ENCODE assay signal across 8 cellular contexts in the genomic region with DNA sequence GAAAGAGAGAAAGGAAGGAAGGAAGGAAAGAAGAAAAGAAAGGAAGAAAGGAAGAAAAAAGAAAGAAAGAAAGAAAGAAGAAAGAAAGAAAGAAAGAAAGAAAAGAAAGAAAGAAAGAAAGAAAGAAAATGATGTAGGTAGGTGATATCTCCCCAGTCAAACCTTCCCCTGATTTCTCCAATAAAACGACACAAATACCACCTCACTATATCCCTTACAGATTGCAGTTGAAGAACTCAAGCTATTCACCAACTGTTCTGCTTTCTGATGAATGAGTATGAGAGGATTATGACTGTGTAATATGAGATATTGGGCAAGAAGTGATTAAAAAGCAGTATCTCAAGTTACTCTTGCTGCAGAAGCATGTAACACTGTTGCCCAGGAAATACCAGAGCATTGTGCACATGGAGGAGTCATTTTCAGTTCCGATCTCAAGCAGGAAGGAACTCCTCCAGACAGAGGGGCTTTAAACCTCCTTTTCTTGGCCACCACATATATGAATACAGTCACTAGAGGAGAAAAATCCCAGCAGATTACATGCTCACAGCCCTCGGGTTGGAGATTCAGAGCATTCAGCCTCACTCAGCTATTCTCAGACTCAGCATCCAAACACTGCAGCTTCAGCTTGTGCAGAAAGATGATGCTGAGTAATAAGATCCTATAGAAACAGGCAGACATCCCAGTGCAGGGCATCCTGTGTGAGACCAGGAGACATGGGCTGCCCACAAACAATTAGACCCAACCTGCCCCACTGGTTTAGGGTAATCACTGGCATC.
DNase-seq lines count a peak whose midpoint lies in the region; ATAC-seq and TF ChIP-seq lines count a peak whose summit lies in the region.

No MANE protein-coding gene starts in this region.

- no peaks in the 10 kb centered on the region for H3K9me3 Mint-ChIP-seq in activated CD4-positive, alpha-beta T cell treated with anti-CD3 and anti-CD28 coated beads, Interleukin-2, amount 10 ng/mL, durations not matched to agents 7 days and 5 days

- H3K4me1 Mint-ChIP-seq in activated CD4-positive, alpha-beta T cell treated with anti-CD3 and anti-CD28 coated beads, Interleukin-2, amount 10 ng/mL, durations not matched to agents 7 days and 5 days = peaks cover 13% of the 10 kb centered on the region

- POLR2A ChIA-PET in activated CD4-positive, alpha-beta T cell treated with anti-CD3 and anti-CD28 coated beads, Interleukin-2, amount 10 ng/mL, durations not matched to agents 7 days and 5 days (lab: Charles Lee) = no interaction called here

- WGBS in esophagus, 2 donors = 5 to 13% methylated on average over 3 of the region's 3 CpGs

- H3K4me2 ChIP-seq in osteoblast (ENCODE audit: insufficient read depth, low read length) = peak overlapping the region; percentile 71

- peak overlapping the region; percentile 81 to 96 for H3K27ac ChIP-seq in esophagus (ENCODE audit: low read depth in 2 of 2, low read length in 1 of 2)
- H3K27ac ChIP-seq in osteoblast (ENCODE audit: low read depth, low read length) = peak overlapping the region; percentile 98

- no peak overlapping the region for H3K27ac Mint-ChIP-seq in activated CD4-positive, alpha-beta T cell treated with anti-CD3 and anti-CD28 coated beads, Interleukin-2, amount 10 ng/mL, durations not matched to agents 7 days and 5 days

- no peaks in the 10 kb centered on the region for H3K27me3 ChIP-seq in esophagus (ENCODE audit: control insufficient read depth in 1 of 2, insufficient read depth in 2 of 2, low read length in 2 of 2)
- no peaks in the 10 kb centered on the region for H3K27me3 ChIP-seq in osteoblast (ENCODE audit: insufficient read depth, low read length)

- DNase-seq in activated CD4-positive, alpha-beta T cell treated with anti-CD3 and anti-CD28 coated beads, Interleukin-2, amount 10 ng/mL, durations not matched to agents 7 days and 5 days = peak; percentile 18
- no peak for DNase-seq in activated CD4-positive, alpha-beta T cell treated with anti-CD3 and anti-CD28 coated beads, Interleukin-2, amount 50 U/mL, for 1 hour
- DNase-seq in osteoblast (ENCODE audit: insufficient read length, low spot score, missing footprints) = peak; percentile 81
- DNase-seq in DMS153 (lab: John Stamatoyannopoulos, UW) = no peak

- no peaks in the 10 kb centered on the region for H4K20me1 ChIP-seq in osteoblast (ENCODE audit: insufficient read depth, low read length)

- no peak for TF ChIP-seq CTCF in osteoblast (IDR thresholded peaks at IDR 0.05; ENCODE audit: extremely low read depth, low read depth, low read length)

- H3K4me3 Mint-ChIP-seq in activated CD4-positive, alpha-beta T cell treated with anti-CD3 and anti-CD28 coated beads, Interleukin-2, amount 10 ng/mL, durations not matched to agents 7 days and 5 days = peak overlapping the region; percentile 14

- no peak overlapping the region for H2AFZ ChIP-seq in osteoblast (ENCODE audit: low read length)

- H3K36me3 ChIP-seq in esophagus (ENCODE audit: control insufficient read depth in 2 of 2, insufficient read depth in 2 of 2, low read length in 1 of 2) (no peaks in the 10 kb centered on the region), osteoblast (ENCODE audit: insufficient read depth, low read length) (no peaks in the 10 kb centered on the region)

- ATAC-seq in HG03432 (IDR thresholded peaks at IDR 0.05; ENCODE audit: unreplicated experiment) (peak; percentile 50), SK-N-SH treated with all-trans-retinoic acid at 6 μM for 48 hours (peak; percentile 95), HG03039 (IDR thresholded peaks at IDR 0.05; ENCODE audit: unreplicated experiment) (no peak)

- H3K9me3 ChIP-seq in esophagus (ENCODE audit: control insufficient read depth in 2 of 2, insufficient read depth in 1 of 2, low read depth in 1 of 2, low read length in 1 of 2) (no peaks in the 10 kb centered on the region), osteoblast (ENCODE audit: low read depth, low read length) (no peaks in the 10 kb centered on the region)

- no peaks in the 10 kb centered on the region for H3K79me2 ChIP-seq in osteoblast (ENCODE audit: insufficient read depth, low read length)

- no peaks in the 10 kb centered on the region for H3K36me3 Mint-ChIP-seq in activated CD4-positive, alpha-beta T cell treated with anti-CD3 and anti-CD28 coated beads, Interleukin-2, amount 10 ng/mL, durations not matched to agents 7 days and 5 days (ENCODE audit: low read depth)

- H3K4me3 ChIP-seq in esophagus (ENCODE audit: low read depth in 1 of 2, low read length in 2 of 2) = no peak overlapping the region
- H3K4me3 ChIP-seq in osteoblast (ENCODE audit: insufficient read depth, low read length) = peak overlapping the region; percentile 38

- peaks cover 0 to 2% of the 10 kb centered on the region in 2 donors for H3K4me1 ChIP-seq in esophagus (ENCODE audit: control insufficient read depth in 2 of 2, insufficient read depth in 2 of 2, low read length in 1 of 2)
- peaks cover 43% of the 10 kb centered on the region for H3K4me1 ChIP-seq in osteoblast (ENCODE audit: insufficient read depth, low read length)

- peaks cover 9% of the 10 kb centered on the region for H3K27me3 Mint-ChIP-seq in activated CD4-positive, alpha-beta T cell treated with anti-CD3 and anti-CD28 coated beads, Interleukin-2, amount 10 ng/mL, durations not matched to agents 7 days and 5 days

- CTCF ChIA-PET in activated CD4-positive, alpha-beta T cell treated with anti-CD3 and anti-CD28 coated beads, Interleukin-2, amount 10 ng/mL, durations not matched to agents 7 days and 5 days (lab: Charles Lee) = interaction anchor here (1.4 kb wide), 1 partner anchor 10 kb away, joined by 3 read pairs; no protein-coding TSS in a partner anchor

TF ChIP-seq in SK-N-SH treated with all-trans-retinoic acid at 6 μM for 48 hours, 23 proteins besides CTCF, POLR2A, EP300 and RAD21:
- TF ChIP-seq ZFP30 (CRISPR knock-in tag; IDR thresholded peaks at IDR 0.05) (no peak), ISL1 (CRISPR knock-in tag; IDR thresholded peaks at IDR 0.05) (peak; percentile 34), TOX (CRISPR knock-in tag; IDR thresholded peaks at IDR 0.05; ENCODE audit: borderline replicate concordance) (peak; percentile 22; the same call in 1 of the 2 replicates)

Comparison
In these comparisons a context has a peak if more than half of its experiments do, and no peak if none do; other contexts are left out.
1. DNase-seq: peak in activated CD4-positive, alpha-beta T cell treated with anti-CD3 and anti-CD28 coated beads, Interleukin-2, amount 10 ng/mL, durations not matched to agents 7 days and 5 days (single experiment) and osteoblast (single experiment); none in activated CD4-positive, alpha-beta T cell treated with anti-CD3 and anti-CD28 coated beads, Interleukin-2, amount 50 U/mL, for 1 hour (single experiment) and DMS153 (single experiment).